In the genomic region with DNA sequence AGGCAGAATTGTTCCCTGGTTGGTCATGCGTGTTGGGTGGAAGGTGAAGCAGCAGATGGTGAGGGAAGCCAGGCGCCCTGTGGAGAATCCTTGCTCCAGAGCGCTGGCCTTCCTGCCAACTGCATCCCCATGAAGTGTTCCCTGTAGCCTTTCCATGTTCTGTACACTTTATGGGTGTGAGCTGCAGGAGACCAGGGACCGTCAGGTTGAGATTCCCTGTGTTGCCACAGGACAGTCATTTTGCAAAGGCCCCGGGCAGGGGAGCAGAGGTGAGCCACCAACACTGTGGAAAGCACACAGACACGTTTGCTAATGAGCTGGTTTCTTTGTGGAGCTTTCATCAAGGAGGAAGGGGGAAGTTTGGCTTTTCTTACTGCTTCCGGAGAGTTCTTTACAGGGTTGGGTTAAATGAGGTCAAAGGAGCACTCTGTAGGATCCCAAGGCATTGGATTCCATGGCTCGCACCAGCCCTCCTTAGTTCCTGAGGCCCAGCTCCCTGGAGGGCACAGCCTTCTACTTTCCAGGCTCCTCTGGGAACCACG, we compare ENCODE assay signal across 9 cellular contexts. TPM values are rescaled to one million over a fixed set of nuclear protein-coding genes. Genes with fewer than 3 reads are reported as not detected.
DNase-seq lines count a peak whose midpoint lies in the region; ATAC-seq and TF ChIP-seq lines count a peak whose summit lies in the region.
"Had no signal": no experiment of that assay in that cellular context is flagged by ENCODE, and none has a peak within 500 bp of the region (broad histone marks: within the 10 kb centered on the region; RNA-seq: fewer than 3 reads in every experiment).

No MANE protein-coding gene starts in this region.

- H3K4me1 Mint-ChIP-seq in CD8-positive, alpha-beta T cell (ENCODE audit: low read depth): peaks cover 95% of the 10 kb centered on the region
- peaks cover 61% of the 10 kb centered on the region for H3K4me1 Mint-ChIP-seq in neural crest cell

- peak overlapping the region; percentile 23 for H3K27ac ChIP-seq in CD8-positive, alpha-beta T cell (ENCODE audit: low read depth, low read length)
- H3K27ac ChIP-seq in PC-9 (0 out of 2 replicates have a peak overlapping the region, but pooled peaks have one; percentile 1), esophagus (ENCODE audit: low read depth in 2 of 2, low read length in 1 of 2) (peak overlapping the region; percentile 74 to 76), substantia nigra (ENCODE audit: low read depth, low read length, poor library complexity, severe bottlenecking) (no peak overlapping the region)

- CTCF ChIA-PET in CD8-positive, alpha-beta T cell (lab: Charles Lee): interaction anchor here (1.1 to 14.7 kb wide), 5 partner anchors 10 to 41 kb away, joined by 5 to 227 read pairs (median 32); no protein-coding TSS in a partner anchor
- CTCF ChIA-PET in PC-9 (lab: Charles Lee): no interaction called here

- H3K79me2 ChIP-seq in PC-9 (ENCODE audit: low read depth): peaks cover 100% of the 10 kb centered on the region

- peaks cover 49% of the 10 kb centered on the region for H3K36me3 Mint-ChIP-seq in CD8-positive, alpha-beta T cell
- peaks cover 20% of the 10 kb centered on the region for H3K36me3 Mint-ChIP-seq in neural crest cell (ENCODE audit: low read depth)

- peak in 1 of 7 experiments; percentile 28 for DNase-seq in CD8-positive, alpha-beta T cell
- no peak for DNase-seq in PC-9
- no peak for DNase-seq in neural crest cell (ENCODE audit: low read depth, low spot score)
- DNase-seq in NCI-H2171 treated with DMSO at 0.1 percent for 48 hours (lab: John Stamatoyannopoulos, UW): no peak
- no peak for DNase-seq in substantia nigra (lab: John Stamatoyannopoulos, UW)
- DNase-seq in dedifferentiated amniotic fluid mesenchymal stem cell (ENCODE audit: extremely low spot score): no peak
- DNase-seq: NCI-H510A treated with DMSO at 0.1 percent for 48 hours had no signal

- no peaks in the 10 kb centered on the region for H3K27me3 ChIP-seq in CD8-positive, alpha-beta T cell (ENCODE audit: insufficient read depth, low read length)
- H3K27me3 ChIP-seq in PC-9 (ENCODE audit: insufficient read depth, low read depth) (no peaks in the 10 kb centered on the region), esophagus (ENCODE audit: control insufficient read depth in 1 of 2, insufficient read depth in 2 of 2, low read length in 2 of 2) (no peaks in the 10 kb centered on the region)

- peak overlapping the region; percentile 77 for H3K4me3 Mint-ChIP-seq in CD8-positive, alpha-beta T cell
- H3K4me3 Mint-ChIP-seq in neural crest cell: peak overlapping the region; percentile 57

- H3K9me3 Mint-ChIP-seq in CD8-positive, alpha-beta T cell: no peaks in the 10 kb centered on the region
- no peaks in the 10 kb centered on the region for H3K9me3 Mint-ChIP-seq in neural crest cell

- H3K4me2 ChIP-seq in PC-9: no peak overlapping the region

- H4K20me1 ChIP-seq in PC-9 (ENCODE audit: insufficient read depth): peaks cover 34% of the 10 kb centered on the region

- H3K36me3 ChIP-seq in CD8-positive, alpha-beta T cell (ENCODE audit: insufficient read depth, low read length): peaks cover 10% of the 10 kb centered on the region
- H3K36me3 ChIP-seq in PC-9 (ENCODE audit: low read depth): peaks cover 52% of the 10 kb centered on the region
- peaks cover 12 to 26% of the 10 kb centered on the region in 2 donors for H3K36me3 ChIP-seq in esophagus (ENCODE audit: control insufficient read depth in 2 of 2, insufficient read depth in 2 of 2, low read length in 1 of 2)

- POLR2A ChIA-PET in CD8-positive, alpha-beta T cell (lab: Charles Lee): interaction anchor here (1.0 to 11.0 kb wide), 8 partner anchors 8 to 45 kb away, joined by 3 to 122 read pairs (median 14); no protein-coding TSS in a partner anchor
- POLR2A ChIA-PET in PC-9 (lab: Charles Lee; ENCODE audit: unreplicated experiment): no interaction called here

- no peaks in the 10 kb centered on the region for H3K9me2 ChIP-seq in PC-9 (ENCODE audit: insufficient read depth)

- no peaks in the 10 kb centered on the region for H3K9me3 ChIP-seq in CD8-positive, alpha-beta T cell (ENCODE audit: low read length)
- H3K9me3 ChIP-seq in PC-9 (ENCODE audit: insufficient read depth, low read depth) (no peaks in the 10 kb centered on the region), esophagus (ENCODE audit: control insufficient read depth in 2 of 2, insufficient read depth in 1 of 2, low read depth in 1 of 2, low read length in 1 of 2) (no peaks in the 10 kb centered on the region)

- H3K4me3 ChIP-seq in CD8-positive, alpha-beta T cell (ENCODE audit: low read depth, low read length): peak overlapping the region; percentile 16
- no peak overlapping the region for H3K4me3 ChIP-seq in PC-9
- H3K4me3 ChIP-seq in esophagus (ENCODE audit: low read depth in 1 of 2, low read length in 2 of 2): no peak overlapping the region

- WGBS in esophagus, 2 donors: 56 to 57% methylated on average over 9 of the region's 9 CpGs

- BruUV-seq in PC-9 (replicated peaks; lab: Mats Ljungman, UMichigan): no TSS peak

- H2AFZ ChIP-seq in PC-9: no peak overlapping the region

- no peaks in the 10 kb centered on the region for H3K27me3 Mint-ChIP-seq in CD8-positive, alpha-beta T cell (ENCODE audit: low read depth)
- H3K27me3 Mint-ChIP-seq in neural crest cell (ENCODE audit: low read depth): no peaks in the 10 kb centered on the region

- peak; percentile 15 for ATAC-seq in CD8-positive, alpha-beta T cell
- no peak for ATAC-seq in GM21423 (IDR thresholded peaks at IDR 0.05; ENCODE audit: unreplicated experiment)

- peaks cover 94% of the 10 kb centered on the region for H3K4me1 ChIP-seq in CD8-positive, alpha-beta T cell (ENCODE audit: insufficient read depth, low read length)
- peaks cover 47% of the 10 kb centered on the region for H3K4me1 ChIP-seq in PC-9 (replicated peaks; ENCODE audit: insufficient read depth)
- H3K4me1 ChIP-seq in esophagus (ENCODE audit: control insufficient read depth in 2 of 2, insufficient read depth in 2 of 2, low read length in 1 of 2): peaks cover 9 to 34% of the 10 kb centered on the region in 2 donors

- H3K27ac Mint-ChIP-seq in CD8-positive, alpha-beta T cell: peak overlapping the region; percentile 92
- peak overlapping the region; percentile 96 for H3K27ac Mint-ChIP-seq in neural crest cell (ENCODE audit: unreplicated experiment)

- intact Hi-C loops in CD8-positive, alpha-beta T cell (cut with DNase I, micrococcal nuclease): loop anchor here (2.0 to 5.0 kb wide), 2 partner anchors 27 to 34 kb away; a partner anchor contains a TSS
- intact Hi-C loops in PC-9 (cut with micrococcal nuclease; ENCODE audit: unreplicated experiment): no loop called here

- no peak for TF ChIP-seq CTCF in CD8-positive, alpha-beta T cell (IDR thresholded peaks at IDR 0.05)
- TF ChIP-seq CTCF in PC-9 (conservative IDR thresholded peaks at IDR 0.05) (no peak), neural crest cell (conservative IDR thresholded peaks at IDR 0.05) (no peak)

- H3F3A ChIP-seq in PC-9 (ENCODE audit: insufficient read depth, low read depth): peaks cover 53% of the 10 kb centered on the region

RNA-seq across cellular contexts. Expression of a gene that starts 32.1 kb away (rescaled TPM):
- total RNA-seq in CD8-positive, alpha-beta T cell: 10 to 100 TPM; 63.9 to 66.1 TPM
- 114 and 135 TPM in 2 replicates for total RNA-seq in PC-9 (2021)
- polyA plus RNA-seq in esophagus: 10 to 100 TPM; 50.6 to 63.2 TPM
- total RNA-seq in neural crest cell: 140 and 144 TPM in 2 replicates

RNA-seq across cellular contexts. Expression of a gene that starts 51.5 kb away (rescaled TPM):
- total RNA-seq in CD8-positive, alpha-beta T cell: under 1 TPM in 1 of 2 experiments, not detected in 1; 0.36 TPM
- total RNA-seq in PC-9 (2021) (0.24 TPM in 1 of 2 replicates, not detected in the other), neural crest cell (0.09 and 0.16 TPM in 2 replicates)
- polyA plus RNA-seq in esophagus: under 1 TPM in 1 of 2 donors, not detected in 1; 0.02 TPM
